ENCODE assay signal across 9 cellular contexts in the genomic region with DNA sequence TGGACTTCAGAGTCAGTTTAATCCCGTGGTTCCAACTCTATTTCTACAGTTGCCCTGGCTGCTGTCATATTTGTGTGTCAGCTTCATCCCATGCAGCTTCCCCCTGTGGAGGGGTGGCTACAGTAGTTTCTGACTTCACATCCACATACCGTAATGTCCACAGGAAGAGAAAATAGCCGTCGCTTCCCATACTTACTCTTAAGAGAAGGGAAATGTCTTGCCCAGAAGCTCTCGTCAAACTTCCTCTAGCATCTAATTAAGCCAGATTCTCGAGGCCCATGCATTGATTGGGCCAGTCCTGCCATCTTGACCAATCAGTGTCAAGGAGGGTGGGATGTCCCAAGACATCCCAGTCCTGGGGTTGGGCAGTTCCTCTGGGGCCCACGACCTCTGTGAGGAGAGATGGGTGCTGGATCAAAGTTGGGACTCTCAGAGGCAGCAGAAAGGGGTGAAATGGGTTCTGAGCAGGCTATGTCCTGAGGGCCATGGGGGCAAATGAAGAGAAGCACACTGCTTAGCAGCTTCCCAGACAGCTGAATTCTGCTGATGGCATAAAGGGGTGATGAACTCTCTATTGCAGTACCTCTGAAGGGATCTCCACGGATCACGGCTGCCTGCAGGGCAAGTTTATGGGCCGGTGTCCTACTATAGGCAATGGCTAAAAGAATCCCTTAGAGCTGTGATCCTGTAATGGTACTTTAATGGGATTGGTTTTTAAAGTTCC.
A peak's percentile ranks its signal among the peaks of the same experiment; 100 is the strongest.
DNase-seq lines count a peak whose midpoint lies in the region; ATAC-seq, FAIRE-seq and TF ChIP-seq lines count a peak whose summit lies in the region.
"Had no signal": no experiment of that assay in that cellular context is flagged by ENCODE, and none has a peak within 500 bp of the region (broad histone marks: within the 10 kb centered on the region; RNA-seq: fewer than 3 reads in every experiment).

No MANE protein-coding gene starts in this region.

- no peaks in the 10 kb centered on the region for H3K36me3 ChIP-seq in DOHH2 (ENCODE audit: control insufficient read depth, low read length)
- no peaks in the 10 kb centered on the region for H3K36me3 ChIP-seq in bronchial epithelial cell (ENCODE audit: control insufficient read depth, insufficient read depth, low read length)

- H3K4me3 ChIP-seq in DOHH2 (ENCODE audit: low read length) (no peak overlapping the region), bronchial epithelial cell (ENCODE audit: low read depth, low read length) (no peak overlapping the region)

- H3K9me3 ChIP-seq in DOHH2 (ENCODE audit: control insufficient read depth, insufficient read depth, low read length): no peaks in the 10 kb centered on the region

- no peaks in the 10 kb centered on the region for H3K9me2 ChIP-seq in DOHH2 (replicated peaks; ENCODE audit: control insufficient read depth, low read length)

- H4K20me1 ChIP-seq in DOHH2 (ENCODE audit: control insufficient read depth, insufficient read depth, low read depth, low read length): no peaks in the 10 kb centered on the region

- H3K27me3 ChIP-seq in DOHH2 (ENCODE audit: control insufficient read depth, low read length) (no peaks in the 10 kb centered on the region), bronchial epithelial cell (ENCODE audit: control insufficient read depth, insufficient read depth, low read length) (no peaks in the 10 kb centered on the region)

- ATAC-seq in GM19463 (IDR thresholded peaks at IDR 0.05; ENCODE audit: unreplicated experiment) (peak; percentile 38), HG03095 (IDR thresholded peaks at IDR 0.05; ENCODE audit: unreplicated experiment) (peak; percentile 41)

- peak; percentile 7 for FAIRE-seq in bronchial epithelial cell (lab: Jason Lieb, UNC)
- FAIRE-seq: GM12891 had no signal

- H3K4me1 ChIP-seq in DOHH2 (ENCODE audit: control insufficient read depth, low read length): peaks cover 9% of the 10 kb centered on the region

- no peaks in the 10 kb centered on the region for H3F3A ChIP-seq in DOHH2 (ENCODE audit: control insufficient read depth, insufficient read depth)

- 0 out of 2 replicates have a peak overlapping the region, but pooled peaks have one; percentile 11 for H3K4me2 ChIP-seq in DOHH2 (ENCODE audit: low read length)

- H3K27ac ChIP-seq in DOHH2 (ENCODE audit: low read depth, low read length): no peak overlapping the region
- H3K27ac ChIP-seq in substantia nigra (ENCODE audit: low read depth, low read length, poor library complexity, severe bottlenecking): no peak overlapping the region

- H3K79me2 ChIP-seq in DOHH2 (ENCODE audit: control insufficient read depth, low read length): no peaks in the 10 kb centered on the region

- in situ Hi-C loops in GM13976 (cut with MboI; ENCODE audit: low sequenced_read_pairs, unreplicated experiment): loop anchor here (10.0 kb wide), 1 partner anchor 742 kb away; no protein-coding TSS in a partner anchor

- DNase-seq in bronchial epithelial cell (ENCODE audit: low read depth): no peak
- no peak for DNase-seq in OCI-M1 (lab: John Stamatoyannopoulos, UW)
- DNase-seq in GM13976 (ENCODE audit: low spot score): no peak
- DNase-seq in substantia nigra (lab: John Stamatoyannopoulos, UW): no peak
- no peak for DNase-seq in ecto neural progenitor cell (ENCODE audit: low spot score)

- no peak for TF ChIP-seq CTCF in DOHH2 (IDR thresholded peaks at IDR 0.05; ENCODE audit: low read depth, low read length, poor library complexity, severe bottlenecking)
- no peak for TF ChIP-seq CTCF in bronchial epithelial cell (IDR thresholded peaks at IDR 0.05; ENCODE audit: insufficient read depth, low read length, severe bottlenecking)
- TF ChIP-seq CTCF in GM13976 (IDR thresholded peaks at IDR 0.05; ENCODE audit: borderline replicate concordance, control extremely low read depth, extremely low read depth, insufficient read depth, missing control alignments): no peak
